In genomic region chr11:118997627-118998387, GRCh38 we compare ENCODE assay signal across 8 cellular contexts. TPM values are rescaled to one million over a fixed set of nuclear protein-coding genes. Genes with fewer than 3 reads are reported as not detected.
DNase-seq lines count a peak whose midpoint lies in the region; ATAC-seq and TF ChIP-seq lines count a peak whose summit lies in the region.

Gene CENATAC (plus strand): TSS chr11:118998138. CDS start chr11:118998198, 60 bp downstream.

- no CpG with 5 or more reads among the region's 54 CpGs for WGBS in trophoblast cell (ENCODE audit: extremely low coverage, insufficient coverage, insufficient read length)
- 0 to 1% methylated on average over 22 to 44 of the region's 54 CpGs for WGBS in tibial nerve, 2 donors

- ATAC-seq in HG02763 (IDR thresholded peaks at IDR 0.05; ENCODE audit: unreplicated experiment): peak; percentile 91
- ATAC-seq in activated naive CD8-positive, alpha-beta T cell treated with anti-CD3 and anti-CD28 coated beads, Interleukin-2, amount 50 U/mL, for 24 hours: peak; percentile 95

- H2AK5ac ChIP-seq in trophoblast cell (ENCODE audit: low read length): peak within 1 kb of the TSS; percentile 57

- H3K79me2 ChIP-seq in trophoblast cell (ENCODE audit: control insufficient read depth, insufficient read depth, low read length, poor library complexity): peaks cover 12% of the 10 kb centered on the region

- TF ChIP-seq CTCF in GM12875 (IDR thresholded peaks at IDR 0.05; ENCODE audit: borderline replicate concordance, insufficient read depth, low read depth, low read length) (no peak), cardiac muscle cell (IDR thresholded peaks at IDR 0.05; ENCODE audit: low read depth, low read length) (no peak), tibial nerve (IDR thresholded peaks at IDR 0.05) (peak in 2 of 5 experiments; percentile 37 to 60)

- peak within 1 kb of the TSS; percentile 27 for H2BK12ac ChIP-seq in trophoblast cell (ENCODE audit: low read length)

- peak within 1 kb of the TSS; percentile 100 for H3K4me3 Mint-ChIP-seq in activated naive CD8-positive, alpha-beta T cell treated with anti-CD3 and anti-CD28 coated beads, Interleukin-2, amount 50 U/mL, for 24 hours

- H3K27ac ChIP-seq in cardiac muscle cell: peak within 1 kb of the TSS; percentile 36
- H3K27ac ChIP-seq in trophoblast cell (ENCODE audit: low read depth, low read length): peak within 1 kb of the TSS; percentile 91
- H3K27ac ChIP-seq in tibial nerve: peak within 1 kb of the TSS; percentile 76 to 92 (median 84)

- H4K8ac ChIP-seq in trophoblast cell (ENCODE audit: low read depth, low read length): peak within 1 kb of the TSS; percentile 89

- H3K27ac Mint-ChIP-seq in activated naive CD8-positive, alpha-beta T cell treated with anti-CD3 and anti-CD28 coated beads, Interleukin-2, amount 50 U/mL, for 24 hours: peak within 1 kb of the TSS; percentile 99

- H3K4me3 ChIP-seq in GM12875 (ENCODE audit: low read depth, low read length) (peak within 1 kb of the TSS; percentile 85), cardiac muscle cell (peak within 1 kb of the TSS; percentile 59), trophoblast cell (ENCODE audit: low read depth, low read length) (peak within 1 kb of the TSS; percentile 98), tibial nerve (peak within 1 kb of the TSS; percentile 83 to 96 (median 92))

- H3K14ac ChIP-seq in trophoblast cell (ENCODE audit: low read length): peak within 1 kb of the TSS; percentile 77

- H2BK5ac ChIP-seq in trophoblast cell (ENCODE audit: low read depth, low read length, poor library complexity): peak within 1 kb of the TSS; percentile 87

- peaks cover 13% of the 10 kb centered on the region for H3K79me1 ChIP-seq in trophoblast cell (ENCODE audit: low read length)

- H3K4me1 Mint-ChIP-seq in activated naive CD8-positive, alpha-beta T cell treated with anti-CD3 and anti-CD28 coated beads, Interleukin-2, amount 50 U/mL, for 24 hours: peaks cover 36% of the 10 kb centered on the region

- peaks cover 48% of the 10 kb centered on the region for H3K36me3 Mint-ChIP-seq in activated naive CD8-positive, alpha-beta T cell treated with anti-CD3 and anti-CD28 coated beads, Interleukin-2, amount 50 U/mL, for 24 hours (ENCODE audit: low read depth)

- peak; percentile 94 for TF ChIP-seq EP300 in tibial nerve (IDR thresholded peaks at IDR 0.05)

- H3K23ac ChIP-seq in trophoblast cell (ENCODE audit: low read length): no peak within 1 kb of the TSS

- H3K9me3 Mint-ChIP-seq in activated naive CD8-positive, alpha-beta T cell treated with anti-CD3 and anti-CD28 coated beads, Interleukin-2, amount 50 U/mL, for 24 hours: no peaks in the 10 kb centered on the region

- H3K4ac ChIP-seq in trophoblast cell (ENCODE audit: low read depth, low read length): peak within 1 kb of the TSS; percentile 78

- H3K27me3 ChIP-seq in cardiac muscle cell (no peaks in the 10 kb centered on the region), trophoblast cell (ENCODE audit: insufficient read depth, low read length) (no peaks in the 10 kb centered on the region), tibial nerve (no peaks in the 10 kb centered on the region)

- no peaks in the 10 kb centered on the region for H3K4me1 ChIP-seq in cardiac muscle cell (ENCODE audit: low read depth)
- peaks cover 4 to 9% of the 10 kb centered on the region in 2 experiments for H3K4me1 ChIP-seq in trophoblast cell (ENCODE audit: control insufficient read depth in 1 of 2, insufficient read depth in 2 of 2, low read length in 2 of 2)
- peaks cover 0 to 34% (median 20%) of the 10 kb centered on the region in 4 donors for H3K4me1 ChIP-seq in tibial nerve

- no peaks in the 10 kb centered on the region for H3K27me3 Mint-ChIP-seq in activated naive CD8-positive, alpha-beta T cell treated with anti-CD3 and anti-CD28 coated beads, Interleukin-2, amount 50 U/mL, for 24 hours

- peak within 1 kb of the TSS; percentile 83 for H3K18ac ChIP-seq in trophoblast cell (ENCODE audit: low read length)

- peak within 1 kb of the TSS; percentile 72 for H3K4me2 ChIP-seq in trophoblast cell (ENCODE audit: low read length)

- H2BK120ac ChIP-seq in trophoblast cell (ENCODE audit: insufficient read depth, low read length, poor library complexity): peak within 1 kb of the TSS; percentile 77

- TF ChIP-seq POLR2A in tibial nerve (IDR thresholded peaks at IDR 0.05): peak; percentile 32 to 93

- H4K91ac ChIP-seq in trophoblast cell (ENCODE audit: low read depth, low read length): peak within 1 kb of the TSS; percentile 80

- peak within 1 kb of the TSS; percentile 42 for H3K9ac ChIP-seq in trophoblast cell (ENCODE audit: low read length)

- H4K12ac ChIP-seq in trophoblast cell (ENCODE audit: low read depth, low read length): peak within 1 kb of the TSS; percentile 69

- H3K36me3 ChIP-seq in cardiac muscle cell (peaks cover 19% of the 10 kb centered on the region), trophoblast cell (ENCODE audit: control insufficient read depth in 1 of 2, insufficient read depth in 2 of 2, low read length in 2 of 2) (peaks cover 13 to 20% of the 10 kb centered on the region in 2 experiments), tibial nerve (peaks cover 0 to 38% (median 9%) of the 10 kb centered on the region in 3 donors)

- peak; percentile 93 to 98 (median 96) for DNase-seq in NCI-H1417 (lab: John Stamatoyannopoulos, UW)
- peak; percentile 91 for DNase-seq in SW480 (ENCODE audit: low spot score)
- DNase-seq in activated naive CD8-positive, alpha-beta T cell treated with anti-CD3 and anti-CD28 coated beads, Interleukin-2, amount 50 U/mL, for 24 hours: peak; percentile 98
- DNase-seq in cardiac muscle cell (ENCODE audit: low read depth in 1 of 2, low spot score in 1 of 2): peak; percentile 87 to 94
- DNase-seq in trophoblast cell: peak; percentile 94 to 96
- peak; percentile 88 to 89 for DNase-seq in tibial nerve (ENCODE audit: low spot score in 2 of 2)

- peak within 1 kb of the TSS; percentile 77 for H2AFZ ChIP-seq in trophoblast cell (ENCODE audit: insufficient read depth, low read length, poor library complexity)

- no peaks in the 10 kb centered on the region for H3K9me3 ChIP-seq in cardiac muscle cell (ENCODE audit: low read depth)
- H3K9me3 ChIP-seq in trophoblast cell (ENCODE audit: insufficient read depth, low read depth, low read length): no peaks in the 10 kb centered on the region
- H3K9me3 ChIP-seq in tibial nerve: no peaks in the 10 kb centered on the region

RNA-seq across cellular contexts. Expression of gene CENATAC, which starts in this region (rescaled TPM):
- total RNA-seq in cardiac muscle cell (26.6 and 78.2 TPM in 2 replicates), tibial nerve (100 to 1,000 TPM in 1 of 4 donors, 10 to 100 TPM in 3; 77.3 to 158 (median 88.0) TPM)
- polyA plus RNA-seq in cardiac muscle cell: 25.2 and 27.0 TPM in 2 replicates
- polyA plus RNA-seq in trophoblast cell (2013): 20.6 and 22.3 TPM in 2 replicates

Comparison
In these comparisons a context has a peak if more than half of its experiments do, and no peak if none do; other contexts are left out.
1. Peak in every context shown above with its lines: DNase-seq, ATAC-seq, H3K4me3 ChIP-seq and H3K27ac ChIP-seq.
2. H3K27ac ChIP-seq: peak in every context shown above with its lines; median percentile 91 in trophoblast cell; 84 in tibial nerve; 36 in cardiac muscle cell.